ENCODE assay signal across 10 cellular contexts in genomic region chr1:160124709-160125478, GRCh38. TPM values are rescaled to one million over a fixed set of nuclear protein-coding genes. Genes with fewer than 3 reads are reported as not detected.
DNase-seq lines count a peak whose midpoint lies in the region; ATAC-seq and TF ChIP-seq lines count a peak whose summit lies in the region.
"Had no signal": no experiment of that assay in that cellular context is flagged by ENCODE, and none has a peak within 500 bp of the region (broad histone marks: within the 10 kb centered on the region; RNA-seq: fewer than 3 reads in every experiment).

No MANE protein-coding gene starts in this region.

- H4K20me1 ChIP-seq in GM23338 (replicated peaks; ENCODE audit: insufficient read depth) = no peaks in the 10 kb centered on the region

- H3K4me1 ChIP-seq in GM23338 (ENCODE audit: insufficient read depth) (no peaks in the 10 kb centered on the region), SJCRH30 (peaks cover 39% of the 10 kb centered on the region)
- H3K4me1 ChIP-seq in effector memory CD4-positive, alpha-beta T cell (ENCODE audit: control insufficient read depth, insufficient read depth, low read length, poor library complexity, severe bottlenecking) = no peaks in the 10 kb centered on the region

- no peaks in the 10 kb centered on the region for H3K79me2 ChIP-seq in GM23338 (replicated peaks; ENCODE audit: insufficient read depth)

- H3K9me3 Mint-ChIP-seq in GM23338 = no peaks in the 10 kb centered on the region

- no peaks in the 10 kb centered on the region for H3K27me3 ChIP-seq in GM23338 (ENCODE audit: insufficient read depth)
- H3K27me3 ChIP-seq in SJCRH30 = no peaks in the 10 kb centered on the region
- H3K27me3 ChIP-seq in effector memory CD4-positive, alpha-beta T cell (replicated peaks; ENCODE audit: control insufficient read depth, insufficient read depth, low read length, poor library complexity, severe bottlenecking) = no peaks in the 10 kb centered on the region

- TF ChIP-seq CTCF in GM23338 (conservative IDR thresholded peaks at IDR 0.05; ENCODE audit: low read depth in 2 of 2) (peak; percentile 16 to 54; a peak in 2 of 4 replicates), fibroblast of villous mesenchyme (IDR thresholded peaks at IDR 0.05; ENCODE audit: insufficient read depth, low read depth, low read length) (peak; percentile 26)

- H3K4me2 ChIP-seq in GM23338 = no peak overlapping the region

- no peaks in the 10 kb centered on the region for H3K9me2 ChIP-seq in GM23338 (ENCODE audit: insufficient read depth)

- H3K27me3 Mint-ChIP-seq in GM23338 (ENCODE audit: insufficient read depth, low read depth, poor library complexity) = peaks cover 4% of the 10 kb centered on the region

- H3K4me3 ChIP-seq in GM23338 (no peak overlapping the region), SJCRH30 (no peak overlapping the region), fibroblast of villous mesenchyme (ENCODE audit: low read depth, low read length) (no peak overlapping the region), skeletal muscle cell (ENCODE audit: low read depth, low read length) (no peak overlapping the region)
- no peak overlapping the region for H3K4me3 ChIP-seq in effector memory CD4-positive, alpha-beta T cell (ENCODE audit: insufficient read depth, low read depth, low read length, poor library complexity, severe bottlenecking)

- peak overlapping the region; percentile 54 for H3K27ac Mint-ChIP-seq in GM23338

- H3K36me3 Mint-ChIP-seq in GM23338 (ENCODE audit: low read depth) = peaks cover 95% of the 10 kb centered on the region

- peaks cover 21% of the 10 kb centered on the region for H3K4me1 Mint-ChIP-seq in GM23338

- no peaks in the 10 kb centered on the region for H3K9me3 ChIP-seq in SJCRH30 (replicated peaks)
- H3K9me3 ChIP-seq in effector memory CD4-positive, alpha-beta T cell (ENCODE audit: control insufficient read depth, low read length) = no peaks in the 10 kb centered on the region

- H3K4me3 Mint-ChIP-seq in GM23338 = no peak overlapping the region

- no peaks in the 10 kb centered on the region for H3K36me3 ChIP-seq in GM23338 (ENCODE audit: insufficient read depth)
- peaks cover 63% of the 10 kb centered on the region for H3K36me3 ChIP-seq in SJCRH30
- H3K36me3 ChIP-seq in effector memory CD4-positive, alpha-beta T cell (ENCODE audit: control insufficient read depth, insufficient read depth, low read length) = no peaks in the 10 kb centered on the region

- ATAC-seq in GM23338 (peak; percentile 67), HG03097 (IDR thresholded peaks at IDR 0.05; ENCODE audit: low FRiP score, unreplicated experiment) (no peak), HG03045 (IDR thresholded peaks at IDR 0.05; ENCODE audit: unreplicated experiment) (no peak), GM18519 (IDR thresholded peaks at IDR 0.05; ENCODE audit: low FRiP score, unreplicated experiment) (no peak)

- no peaks in the 10 kb centered on the region for H3F3A ChIP-seq in GM23338 (replicated peaks; ENCODE audit: low read depth)

- no peak for DNase-seq in GM23338 (ENCODE audit: low spot score)
- peak; percentile 70 to 72 for DNase-seq in SJCRH30
- DNase-seq in fibroblast of villous mesenchyme (ENCODE audit: low read depth) = peak; percentile 89
- DNase-seq in skeletal muscle cell (ENCODE audit: low read depth) = peak; percentile 80
- DNase-seq in effector memory CD4-positive, alpha-beta T cell = no peak
- DNase-seq: NCI-H510A had no signal

- no peak overlapping the region for H2AFZ ChIP-seq in GM23338

- no peak overlapping the region for H3K27ac ChIP-seq in GM23338 (ENCODE audit: low read depth)
- peak overlapping the region; percentile 69 for H3K27ac ChIP-seq in SJCRH30
- no peak overlapping the region for H3K27ac ChIP-seq in effector memory CD4-positive, alpha-beta T cell (ENCODE audit: insufficient read depth, low read length, poor library complexity, severe bottlenecking)

TF ChIP-seq in GM23338, 12 proteins besides CTCF, POLR2A, EP300 and RAD21:
- TF ChIP-seq ZNF462 (CRISPR knock-in tag; IDR thresholded peaks at IDR 0.05) = no peak
- TF ChIP-seq JUNB (IDR thresholded peaks at IDR 0.05; ENCODE audit: unreplicated experiment) = no peak

RNA-seq across cellular contexts. Expression of gene ATP1A2, which starts 9.3 kb away (rescaled TPM):
- total RNA-seq in GM23338 (2014; rRNA removed; shearing (Covaris generic)) = 17.7 and 18.3 TPM in 2 replicates
- 4.9 and 5.2 TPM in 2 replicates for polyA plus RNA-seq in GM23338 (2016; fragmentation: Nextera tagmentation; extraction: Ambion mirVana)
- 40.2 and 44.2 TPM in 2 replicates for total RNA-seq in SJCRH30 (2014; rRNA removed; shearing (Covaris generic))
- total RNA-seq in fibroblast of villous mesenchyme = not detected in 2 replicates
- total RNA-seq: glomerular endothelial cell had no signal

RNA-seq across cellular contexts. Expression of gene IGSF8, which starts 26.5 kb away (rescaled TPM):
- total RNA-seq in GM23338 (2014; rRNA removed; shearing (Covaris generic)) = 111 and 120 TPM in 2 replicates
- 38.4 and 41.5 TPM in 2 replicates for polyA plus RNA-seq in GM23338 (2016; fragmentation: Nextera tagmentation; extraction: Ambion mirVana)
- total RNA-seq in SJCRH30 (2014; rRNA removed; shearing (Covaris generic)) = 5.4 and 6.8 TPM in 2 replicates
- 13.9 and 14.7 TPM in 2 replicates for total RNA-seq in fibroblast of villous mesenchyme

RNA-seq across cellular contexts. Expression of gene ATP1A4, which starts 26.5 kb away (rescaled TPM):
- 0.23 and 0.63 TPM in 2 replicates for total RNA-seq in GM23338 (2014; rRNA removed; shearing (Covaris generic))
- 0.27 and 0.43 TPM in 2 replicates for polyA plus RNA-seq in GM23338 (2016; fragmentation: Nextera tagmentation; extraction: Ambion mirVana)
- not detected in 2 replicates for total RNA-seq in SJCRH30 (2014; rRNA removed; shearing (Covaris generic))
- not detected in 2 replicates for total RNA-seq in fibroblast of villous mesenchyme
- total RNA-seq: glomerular endothelial cell had no signal

RNA-seq across cellular contexts. Expression of gene KCNJ9, which starts 43.6 kb away (rescaled TPM):
- total RNA-seq in GM23338 (2014; rRNA removed; shearing (Covaris generic)) = 0.08 and 0.24 TPM in 2 replicates
- polyA plus RNA-seq in GM23338 (2016; fragmentation: Nextera tagmentation; extraction: Ambion mirVana) = 0.26 and 0.34 TPM in 2 replicates
- total RNA-seq in SJCRH30 (2014; rRNA removed; shearing (Covaris generic)) = not detected in 2 replicates
- not detected in 2 replicates for total RNA-seq in fibroblast of villous mesenchyme
- total RNA-seq: glomerular endothelial cell had no signal

RNA-seq across cellular contexts. Expression of gene KCNJ10, which starts 54.9 kb away (rescaled TPM):
- 1.6 and 2.8 TPM in 2 replicates for total RNA-seq in GM23338 (2014; rRNA removed; shearing (Covaris generic))
- polyA plus RNA-seq in GM23338 (2016; fragmentation: Nextera tagmentation; extraction: Ambion mirVana) = 1.2 and 1.4 TPM in 2 replicates
- total RNA-seq in SJCRH30 (2014; rRNA removed; shearing (Covaris generic)) = 0.14 TPM in 1 of 2 replicates, not detected in the other
- under 0.01 TPM in 1 of 2 replicates, not detected in the other for total RNA-seq in fibroblast of villous mesenchyme
- total RNA-seq: glomerular endothelial cell had no signal

Comparison
In these comparisons a context has a peak if more than half of its experiments do, and no peak if none do; other contexts are left out.
1. DNase-seq: peak in SJCRH30 (2 of 2), fibroblast of villous mesenchyme (single experiment) and skeletal muscle cell (single experiment); none in GM23338 (single experiment) and effector memory CD4-positive, alpha-beta T cell (0 of 3).
2. RNA of gene ATP1A2, which starts 9.3 kb away (total RNA-seq): 40.2 to 44.2 TPM in SJCRH30 and 17.7 to 18.3 TPM in GM23338; not detected in fibroblast of villous mesenchyme; every median in the first group is over 10 times any median in the second.